In genomic region chr15:98304366-98304765, GRCh38 we compare ENCODE assay signal across 21 cellular contexts.
DNase-seq lines count a peak whose midpoint lies in the region; ATAC-seq and TF ChIP-seq lines count a peak whose summit lies in the region.
"Had no signal": no experiment of that assay in that cellular context is flagged by ENCODE, and none has a peak within 500 bp of the region (broad histone marks: within the 10 kb centered on the region; RNA-seq: fewer than 3 reads in every experiment).

No MANE protein-coding gene starts in this region.

- H4K20me1 ChIP-seq in neural progenitor cell (ENCODE audit: low read depth): no peaks in the 10 kb centered on the region
- H4K20me1 ChIP-seq: BLaER1 treated with 17β-estradiol and CSF1 and Interleukin-3, amounts not matched to agents 10 nM and 100 nM had no signal

- DNase-seq in epithelial cell of proximal tubule (ENCODE audit: low read depth): peak; percentile 53
- peak; percentile 74 for DNase-seq in kidney tubule cell (ENCODE audit: low spot score)
- no peak for DNase-seq in neural progenitor cell (ENCODE audit: low spot score)
- no peak for DNase-seq in type B pancreatic cell (ENCODE audit: extremely low spot score, unreplicated experiment)
- DNase-seq in G401 (ENCODE audit: low spot score): no peak
- no peak for DNase-seq in SHP77 (lab: John Stamatoyannopoulos, UW)
- DNase-seq: 8988T; ACHN; AML-193; BE2C; CD4-positive, alpha-beta T cell; CD8-positive, alpha-beta memory T cell; DMS 273 treated with DMSO at 0.1 percent for 48 hours; DMS79 treated with DMSO at 0.1 percent for 48 hours; GM23248; H9 had no signal

- no peaks in the 10 kb centered on the region for H3K79me2 ChIP-seq in neural progenitor cell (ENCODE audit: low read depth)

- no peaks in the 10 kb centered on the region for H3K9me3 ChIP-seq in neural progenitor cell (ENCODE audit: low read depth)
- H3K9me3 ChIP-seq: BE2C had no signal

- no peaks in the 10 kb centered on the region for H3K36me3 Mint-ChIP-seq in neural progenitor cell
- no peaks in the 10 kb centered on the region for H3K36me3 Mint-ChIP-seq in type B pancreatic cell
- H3K36me3 Mint-ChIP-seq: CD14-positive monocyte; CD8-positive, alpha-beta memory T cell had no signal

- peaks cover 6% of the 10 kb centered on the region for H3K9me3 Mint-ChIP-seq in neural progenitor cell
- peaks cover 4% of the 10 kb centered on the region for H3K9me3 Mint-ChIP-seq in type B pancreatic cell
- H3K9me3 Mint-ChIP-seq: CD4-positive, alpha-beta T cell; H9 had no signal

- no peaks in the 10 kb centered on the region for H3F3A ChIP-seq in neural progenitor cell (ENCODE audit: low read depth)

- no peak overlapping the region for H3K9ac ChIP-seq in neural progenitor cell
- H3K9ac ChIP-seq: BLaER1 treated with 17β-estradiol and CSF1 and Interleukin-3, amounts not matched to agents 10 nM and 100 nM; GM23248 had no signal

- ATAC-seq in HG03139 (IDR thresholded peaks at IDR 0.05; ENCODE audit: unreplicated experiment): no peak
- ATAC-seq: A549, HCT116 had no signal

- no peaks in the 10 kb centered on the region for H3K4me1 ChIP-seq in neural progenitor cell
- H3K4me1 ChIP-seq: A549, BE2C had no signal

- H2AFZ ChIP-seq in neural progenitor cell (replicated peaks): peak overlapping the region; percentile 10
- H2AFZ ChIP-seq: GM23248 had no signal

- H3K4me3 ChIP-seq in epithelial cell of proximal tubule (ENCODE audit: low read depth, low read length): peak overlapping the region; percentile 31
- H3K4me3 ChIP-seq in neural progenitor cell: no peak overlapping the region
- H3K4me3 ChIP-seq: A549; BLaER1 treated with 17β-estradiol and CSF1 and Interleukin-3, amounts not matched to agents 10 nM and 100 nM; GM23248 had no signal

- no peak overlapping the region for H3K27ac ChIP-seq in neural progenitor cell
- H3K27ac ChIP-seq: A549; BLaER1 treated with 17β-estradiol and CSF1 and Interleukin-3, amounts not matched to agents 10 nM and 100 nM; GM23248 had no signal

- H3K27ac Mint-ChIP-seq in neural progenitor cell (no peak overlapping the region), type B pancreatic cell (no peak overlapping the region)
- H3K27ac Mint-ChIP-seq: CD14-positive monocyte; CD4-positive, alpha-beta T cell; CD8-positive, alpha-beta memory T cell; H9 had no signal

- H3K4me1 Mint-ChIP-seq in neural progenitor cell: no peaks in the 10 kb centered on the region
- H3K4me1 Mint-ChIP-seq in type B pancreatic cell (ENCODE audit: unreplicated experiment): peaks cover 3% of the 10 kb centered on the region
- H3K4me1 Mint-ChIP-seq: CD14-positive monocyte; CD8-positive, alpha-beta memory T cell; H9 had no signal

- no peaks in the 10 kb centered on the region for H3K36me3 ChIP-seq in neural progenitor cell
- H3K36me3 ChIP-seq: BE2C; BLaER1 treated with 17β-estradiol and CSF1 and Interleukin-3, amounts not matched to agents 10 nM and 100 nM had no signal

- H3K4me3 Mint-ChIP-seq in neural progenitor cell: no peak overlapping the region
- H3K4me3 Mint-ChIP-seq in type B pancreatic cell: peak overlapping the region; percentile 31
- H3K4me3 Mint-ChIP-seq: CD14-positive monocyte; CD4-positive, alpha-beta T cell; CD8-positive, alpha-beta memory T cell; H9 had no signal

- in situ Hi-C loops in G401 (cut with HindIII; ENCODE audit: low sequenced_read_pairs): no loop called here

- TF ChIP-seq CTCF in epithelial cell of proximal tubule (conservative IDR thresholded peaks at IDR 0.05; ENCODE audit: low read depth, low read length) (no peak), neural progenitor cell (IDR thresholded peaks at IDR 0.05) (no peak), type B pancreatic cell (conservative IDR thresholded peaks at IDR 0.05) (no peak)

- H3K4me2 ChIP-seq in neural progenitor cell: no peak overlapping the region
- H3K4me2 ChIP-seq: A549; BLaER1 treated with 17β-estradiol and CSF1 and Interleukin-3, amounts not matched to agents 10 nM and 100 nM had no signal

- H3K27me3 ChIP-seq in neural progenitor cell: no peaks in the 10 kb centered on the region

- H3K27me3 Mint-ChIP-seq in neural progenitor cell (ENCODE audit: insufficient read depth, low read depth) (peaks cover 4% of the 10 kb centered on the region), type B pancreatic cell (peaks cover 74% of the 10 kb centered on the region)

Comparison
In these comparisons a context has a peak if more than half of its experiments do, and no peak if none do; other contexts are left out.
1. DNase-seq: peak in epithelial cell of proximal tubule (single experiment) and kidney tubule cell (single experiment); none in neural progenitor cell (single experiment), type B pancreatic cell (single experiment), G401 (single experiment) and SHP77 (0 of 2).